Comparison of ENCODE assay signal across 1 cellular context in the genomic region with DNA sequence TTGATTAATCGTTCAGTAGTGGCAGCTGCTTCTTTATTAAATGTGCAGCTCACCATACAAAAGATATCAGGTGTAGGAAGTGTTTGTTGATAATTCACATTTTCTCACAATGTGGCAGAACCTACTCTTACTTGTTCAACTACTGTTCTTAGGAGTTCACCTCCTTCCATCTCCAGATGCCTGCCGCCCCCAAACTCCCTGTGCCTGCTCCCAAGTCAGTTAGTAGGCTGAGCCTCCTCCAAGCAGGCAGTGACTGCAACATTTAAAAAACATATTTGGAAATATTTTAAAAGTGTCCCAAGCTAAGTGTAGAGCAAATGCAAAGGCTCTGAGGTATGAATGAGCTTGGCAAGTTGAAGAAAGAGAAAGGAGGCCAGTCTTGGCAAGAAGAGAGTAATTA.
TF ChIP-seq lines count a peak whose summit lies in the region.

No MANE protein-coding gene starts in this region.

TF ChIP-seq in K562, 482 proteins besides CTCF, POLR2A, EP300 and RAD21 (continued from another document):
- TF ChIP-seq, protein P1, sequence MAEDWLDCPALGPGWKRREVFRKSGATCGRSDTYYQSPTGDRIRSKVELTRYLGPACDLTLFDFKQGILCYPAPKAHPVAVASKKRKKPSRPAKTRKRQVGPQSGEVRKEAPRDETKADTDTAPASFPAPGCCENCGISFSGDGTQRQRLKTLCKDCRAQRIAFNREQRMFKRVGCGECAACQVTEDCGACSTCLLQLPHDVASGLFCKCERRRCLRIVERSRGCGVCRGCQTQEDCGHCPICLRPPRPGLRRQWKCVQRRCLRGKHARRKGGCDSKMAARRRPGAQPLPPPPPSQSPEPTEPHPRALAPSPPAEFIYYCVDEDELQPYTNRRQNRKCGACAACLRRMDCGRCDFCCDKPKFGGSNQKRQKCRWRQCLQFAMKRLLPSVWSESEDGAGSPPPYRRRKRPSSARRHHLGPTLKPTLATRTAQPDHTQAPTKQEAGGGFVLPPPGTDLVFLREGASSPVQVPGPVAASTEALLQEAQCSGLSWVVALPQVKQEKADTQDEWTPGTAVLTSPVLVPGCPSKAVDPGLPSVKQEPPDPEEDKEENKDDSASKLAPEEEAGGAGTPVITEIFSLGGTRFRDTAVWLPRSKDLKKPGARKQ (CRISPR knock-in tag; IDR thresholded peaks at IDR 0.05) = no peak
- no peak for TF ChIP-seq HNRNPL (IDR thresholded peaks at IDR 0.05; ENCODE audit: low read depth, low read length)
- no peak for TF ChIP-seq MAZ (CRISPR knock-in tag; conservative IDR thresholded peaks at IDR 0.05 in 1 of 2, IDR thresholded peaks at IDR 0.05 in 1 of 2)
